1 cellular context compared by ENCODE assay signal in genomic region chr2:16619576-16620245, GRCh38.
TF ChIP-seq lines count a peak whose summit lies in the region.

No MANE protein-coding gene starts in this region.

TF ChIP-seq in K562, 482 proteins besides CTCF, POLR2A, EP300 and RAD21 (continued from another document):
- TF ChIP-seq ZBTB2 (IDR thresholded peaks at IDR 0.05) (no peak), PURB (CRISPR knock-in tag; IDR thresholded peaks at IDR 0.05; ENCODE audit: low read depth) (no peak), TFE3 (CRISPR knock-in tag; IDR thresholded peaks at IDR 0.05) (peak; percentile 41), ILK (tag; IDR thresholded peaks at IDR 0.05; ENCODE audit: borderline replicate concordance, low read depth) (no peak)
